2 cellular contexts compared by ENCODE assay signal in the genomic region with DNA sequence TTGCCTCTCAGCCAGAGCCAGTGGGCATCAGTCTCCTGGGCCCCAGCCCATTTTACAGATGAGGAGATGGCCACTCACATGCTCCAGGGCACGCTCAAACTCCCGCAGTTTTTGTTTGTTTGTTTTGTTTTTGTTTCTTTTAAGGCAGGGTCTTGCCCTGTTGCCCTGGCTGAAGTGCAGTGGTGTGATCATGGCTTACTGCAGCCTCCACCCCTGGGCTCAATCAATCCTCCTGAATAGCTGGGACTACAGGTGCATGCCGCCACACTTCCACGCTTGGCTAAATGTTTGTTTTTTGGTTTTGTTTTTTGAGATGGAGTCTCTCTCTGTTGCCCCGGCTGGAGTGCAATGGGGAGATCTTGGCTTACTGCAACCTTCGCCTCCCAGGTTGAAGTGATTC.
TF ChIP-seq lines count a peak whose summit lies in the region.

No MANE protein-coding gene starts in this region.

TF ChIP-seq in HEK293, 187 proteins besides CTCF, POLR2A, EP300 and RAD21:
- TF ChIP-seq HOXC10 (CRISPR knock-in tag; IDR thresholded peaks at IDR 0.05) (no peak), ZNF121 (tag by site-specific recombination; IDR thresholded peaks at IDR 0.05) (peak; percentile 94), IKZF3 (tag by site-specific recombination; IDR thresholded peaks at IDR 0.05) (no peak)

TF ChIP-seq in WTC11, 78 proteins besides CTCF, POLR2A, EP300 and RAD21:
- TF ChIP-seq ZNF281 (CRISPR knock-in tag; IDR thresholded peaks at IDR 0.05) (no peak), IRF2 (CRISPR knock-in tag; IDR thresholded peaks at IDR 0.05; ENCODE audit: borderline replicate concordance, low read depth) (no peak), ETV6 (CRISPR knock-in tag; IDR thresholded peaks at IDR 0.05) (no peak), ZNF396 (CRISPR knock-in tag; IDR thresholded peaks at IDR 0.05; ENCODE audit: borderline replicate concordance) (no peak), ZNF121 (CRISPR knock-in tag; IDR thresholded peaks at IDR 0.05) (0 out of 2 replicates have a peak, but pooled peaks have one; percentile 12), ZNF512 (CRISPR knock-in tag; IDR thresholded peaks at IDR 0.05; ENCODE audit: borderline replicate concordance) (no peak)
